ENCODE assay signal across 36 cellular contexts in genomic region chr6:110468696-110469095, GRCh38. TPM values are rescaled to one million over a fixed set of nuclear protein-coding genes. Genes with fewer than 3 reads are reported as not detected.
"Had no signal": no experiment of that assay in that cellular context is flagged by ENCODE, and none has a peak within 500 bp of the region (broad histone marks: within the 10 kb centered on the region; RNA-seq: fewer than 3 reads in every experiment).

No MANE protein-coding gene starts in this region.

- H3K36me3 Mint-ChIP-seq: activated CD4-positive, alpha-beta memory T cell treated with anti-CD3 and anti-CD28 coated beads for 36 hours; activated naive CD8-positive, alpha-beta T cell treated with anti-CD3 and anti-CD28 coated beads, Interleukin-2, amount 10 ng/mL, durations not matched to agents 7 days and 5 days; neural progenitor cell had no signal

- H3K4me3 Mint-ChIP-seq: activated CD4-positive, alpha-beta memory T cell treated with anti-CD3 and anti-CD28 coated beads for 36 hours; activated naive CD4-positive, alpha-beta T cell treated with anti-CD3 and anti-CD28 coated beads for 36 hours; activated naive CD8-positive, alpha-beta T cell treated with anti-CD3 and anti-CD28 coated beads, Interleukin-2, amount 10 ng/mL, durations not matched to agents 7 days and 5 days; activated T-helper 1 cell treated with anti-CD3 and anti-CD28 coated beads, Interleukin-12 subunit alpha, Interleukin-12 subunit beta, Interleukin-2, Interleukin-4 antibody, amounts not matched to agents 30 ng/mL and 10 ng/mL and 1 ng/mL, durations not matched to agents 14 hours and 24 hours and 36 hours; effector memory CD8-positive, alpha-beta T cell; natural killer cell; neural progenitor cell; stimulated activated naive B cell treated with anti-CD40 and anti-IgM and Interleukin-4, amounts not matched to agents 10 μg/mL and 1 μg/mL and 100 μg/mL, for 72 hours had no signal

- H3K4me2 ChIP-seq: neural progenitor cell had no signal

- H3K9me3 ChIP-seq: lower lobe of right lung had no signal

- H3K27me3 Mint-ChIP-seq: progenitor cell of endocrine pancreas; stimulated activated naive B cell treated with anti-CD40 and anti-IgM and Interleukin-4, amounts not matched to agents 10 μg/mL and 1 μg/mL and 100 μg/mL, for 72 hours had no signal

- H3K9ac ChIP-seq: neural progenitor cell had no signal

- H3K9me3 Mint-ChIP-seq: natural killer cell had no signal

- H3K27me3 ChIP-seq: brain microvascular endothelial cell, left lung, neural progenitor cell, tibial nerve had no signal

- H2AFZ ChIP-seq: neural progenitor cell had no signal

- H3K27ac ChIP-seq: brain microvascular endothelial cell, heart left ventricle, left lung, lower lobe of right lung, neural progenitor cell, skin epidermis, tibial nerve had no signal

- DNase-seq: activated CD4-positive, alpha-beta memory T cell treated with anti-CD3 and anti-CD28 coated beads for 36 hours; activated CD4-positive, alpha-beta T cell treated with anti-CD3 and anti-CD28 coated beads for 48 hours; activated CD8-positive, alpha-beta memory T cell treated with anti-CD3 and anti-CD28 coated beads, Interleukin-2, amount 50 U/mL, for 4 hours; activated effector memory CD4-positive, alpha-beta T cell treated with anti-CD3 and anti-CD28 coated beads, Interleukin-2, amount 50 U/mL, for 16 hours; activated naive CD4-positive, alpha-beta T cell treated with anti-CD3 and anti-CD28 coated beads for 36 hours; activated naive CD8-positive, alpha-beta T cell treated with anti-CD3 and anti-CD28 coated beads, Interleukin-2, amount 10 ng/mL, durations not matched to agents 7 days and 5 days; activated T-cell treated with anti-CD3 and anti-CD28 coated beads, Interleukin-2, amount 50 U/mL, for 1 hour; brain microvascular endothelial cell; cortex of kidney; effector memory CD8-positive, alpha-beta T cell; foreskin fibroblast; heart left ventricle; hypothalamus; left lung; lower lobe of right lung; mesenchymal stem cell; natural killer cell; stimulated activated CD4-positive, alpha-beta T cell treated with anti-CD3 and anti-CD28 coated beads, Interleukin-12 subunit alpha, Interleukin-12 subunit beta, amount 100 ng/mL, for 4 hours; stimulated activated CD4-positive, alpha-beta T cell treated with anti-CD3 and anti-CD28 coated beads, Interleukin-4, amount 100 ng/mL, for 24 hours; stimulated activated naive B cell treated with anti-CD40 and anti-IgM and Interleukin-4, amounts not matched to agents 10 μg/mL and 1 μg/mL and 100 μg/mL, for 72 hours had no signal

- H3K36me3 ChIP-seq: brain microvascular endothelial cell, heart left ventricle, left lung, lower lobe of right lung, neural progenitor cell, tibial nerve had no signal

- FAIRE-seq: astrocyte, endothelial cell of umbilical vein, islet of Langerhans had no signal

- H3K27ac Mint-ChIP-seq: activated CD4-positive, alpha-beta memory T cell treated with anti-CD3 and anti-CD28 coated beads for 36 hours; activated naive CD4-positive, alpha-beta T cell treated with anti-CD3 and anti-CD28 coated beads for 36 hours; activated naive CD8-positive, alpha-beta T cell treated with anti-CD3 and anti-CD28 coated beads, Interleukin-2, amount 10 ng/mL, durations not matched to agents 7 days and 5 days; activated T-helper 1 cell treated with anti-CD3 and anti-CD28 coated beads, Interleukin-12 subunit alpha, Interleukin-12 subunit beta, Interleukin-2, Interleukin-4 antibody, amounts not matched to agents 30 ng/mL and 10 ng/mL and 1 ng/mL, durations not matched to agents 14 hours and 24 hours and 36 hours; effector memory CD8-positive, alpha-beta T cell; natural killer cell; neural progenitor cell; progenitor cell of endocrine pancreas; stimulated activated naive B cell treated with anti-CD40 and anti-IgM and Interleukin-4, amounts not matched to agents 10 μg/mL and 1 μg/mL and 100 μg/mL, for 72 hours had no signal

- H3K4me1 ChIP-seq: heart left ventricle, left lung, lower lobe of right lung, neural progenitor cell, tibial nerve had no signal

- H3K4me3 ChIP-seq: heart left ventricle, left lung, lower lobe of right lung, neural progenitor cell, skin epidermis, tibial nerve had no signal

- H3K4me1 Mint-ChIP-seq: activated naive CD8-positive, alpha-beta T cell treated with anti-CD3 and anti-CD28 coated beads, Interleukin-2, amount 10 ng/mL, durations not matched to agents 7 days and 5 days; natural killer cell; neural progenitor cell; stimulated activated naive B cell treated with anti-CD40 and anti-IgM and Interleukin-4, amounts not matched to agents 10 μg/mL and 1 μg/mL and 100 μg/mL, for 72 hours had no signal

RNA-seq across cellular contexts. Expression of gene SLC22A16, which starts 7.7 kb away (rescaled TPM):
- total RNA-seq: activated CD4-positive, alpha-beta memory T cell treated with anti-CD3 and anti-CD28 coated beads for 36 hours; activated CD8-positive, alpha-beta memory T cell treated with anti-CD3 and anti-CD28 coated beads for 36 hours; activated naive CD4-positive, alpha-beta T cell treated with anti-CD3 and anti-CD28 coated beads for 36 hours; activated naive CD8-positive, alpha-beta T cell treated with anti-CD3 and anti-CD28 coated beads, Interleukin-2, amount 10 ng/mL, durations not matched to agents 7 days and 5 days; activated T-helper 1 cell treated with anti-CD3 and anti-CD28 coated beads, Interleukin-12 subunit alpha, Interleukin-12 subunit beta, Interleukin-2, Interleukin-4 antibody, amounts not matched to agents 30 ng/mL and 10 ng/mL and 1 ng/mL, durations not matched to agents 14 hours and 24 hours and 36 hours; astrocyte; cardiac septum; chondrocyte; endothelial cell of umbilical vein; mononuclear cell; natural killer cell; progenitor cell of endocrine pancreas; renal cortical epithelial cell; T-helper 1 cell treated with Interleukin-12 subunit alpha and Interleukin-12 subunit beta and Interleukin-4 antibody, amounts not matched to agents 30 ng/mL and 1 ng/mL, for 36 hours; tibial nerve; ureter had no signal
- polyA plus RNA-seq: endothelial cell of umbilical vein, esophagus had no signal

RNA-seq across cellular contexts. Expression of gene DDO, which starts 53.3 kb away (rescaled TPM):
- total RNA-seq: activated CD4-positive, alpha-beta memory T cell treated with anti-CD3 and anti-CD28 coated beads for 36 hours; activated CD8-positive, alpha-beta memory T cell treated with anti-CD3 and anti-CD28 coated beads for 36 hours; activated naive CD4-positive, alpha-beta T cell treated with anti-CD3 and anti-CD28 coated beads for 36 hours; activated naive CD8-positive, alpha-beta T cell treated with anti-CD3 and anti-CD28 coated beads, Interleukin-2, amount 10 ng/mL, durations not matched to agents 7 days and 5 days; activated T-helper 1 cell treated with anti-CD3 and anti-CD28 coated beads, Interleukin-12 subunit alpha, Interleukin-12 subunit beta, Interleukin-2, Interleukin-4 antibody, amounts not matched to agents 30 ng/mL and 10 ng/mL and 1 ng/mL, durations not matched to agents 14 hours and 24 hours and 36 hours; astrocyte; chondrocyte; endothelial cell of umbilical vein; progenitor cell of endocrine pancreas; T-helper 1 cell treated with Interleukin-12 subunit alpha and Interleukin-12 subunit beta and Interleukin-4 antibody, amounts not matched to agents 30 ng/mL and 1 ng/mL, for 36 hours had no signal
- polyA plus RNA-seq: endothelial cell of umbilical vein had no signal
